Comparison of ENCODE assay signal across 13 cellular contexts in genomic region chr3:24364359-24364758, GRCh38.
A peak's percentile ranks its signal among the peaks of the same experiment; 100 is the strongest.
DNase-seq lines count a peak whose midpoint lies in the region; ATAC-seq and TF ChIP-seq lines count a peak whose summit lies in the region.
"Had no signal": no experiment of that assay in that cellular context is flagged by ENCODE, and none has a peak within 500 bp of the region (broad histone marks: within the 10 kb centered on the region; RNA-seq: fewer than 3 reads in every experiment).

No MANE protein-coding gene starts in this region.

- no peaks in the 10 kb centered on the region for H3K36me3 ChIP-seq in ascending aorta
- no peaks in the 10 kb centered on the region for H3K36me3 ChIP-seq in right lobe of liver
- H3K36me3 ChIP-seq in effector memory CD4-positive, alpha-beta T cell (ENCODE audit: control insufficient read depth, insufficient read depth, low read length), result no peaks in the 10 kb centered on the region
- H3K36me3 ChIP-seq: SJSA1 had no signal

- no peak for ATAC-seq in right lobe of liver

- H3K4me3 ChIP-seq in ascending aorta, result no peak overlapping the region
- H3K4me3 ChIP-seq in right lobe of liver, result no peak overlapping the region
- no peak overlapping the region for H3K4me3 ChIP-seq in effector memory CD4-positive, alpha-beta T cell (ENCODE audit: insufficient read depth, low read depth, low read length, poor library complexity, severe bottlenecking)
- H3K4me3 ChIP-seq: SJSA1 had no signal

- WGBS in right lobe of liver (ENCODE audit: insufficient coverage, low coverage, low lambda C conversion rate, missing lambda C conversion rate), result 37% methylated on average over 1 of the region's 1 CpG

- DNase-seq in NCI-H69 (lab: John Stamatoyannopoulos, UW) (peak; percentile 68), ascending aorta (ENCODE audit: low spot score in 2 of 2) (no peak), right lobe of liver (no peak), H4 (ENCODE audit: low spot score) (no peak), epidermal melanocyte (ENCODE audit: insufficient read length, low spot score) (no peak), NCI-H524 (lab: John Stamatoyannopoulos, UW) (no peak)
- no peak for DNase-seq in effector memory CD4-positive, alpha-beta T cell
- DNase-seq: DMS 273 treated with DMSO at 0.1 percent for 48 hours, DND-41, H7, NCI-H1105, NCI-H748 treated with DMSO at 0.1 percent for 48 hours had no signal

- H3K4me1 ChIP-seq in ascending aorta, result peaks cover 10 to 58% of the 10 kb centered on the region in 2 donors
- H3K4me1 ChIP-seq in right lobe of liver, result peaks cover 0 to 54% (median 13%) of the 10 kb centered on the region in 4 donors
- no peaks in the 10 kb centered on the region for H3K4me1 ChIP-seq in effector memory CD4-positive, alpha-beta T cell (ENCODE audit: control insufficient read depth, insufficient read depth, low read length, poor library complexity, severe bottlenecking)

- TF ChIP-seq POLR2A in right lobe of liver (IDR thresholded peaks at IDR 0.05), result no peak

- H3K27me3 ChIP-seq in ascending aorta (no peaks in the 10 kb centered on the region), right lobe of liver (no peaks in the 10 kb centered on the region)
- no peaks in the 10 kb centered on the region for H3K27me3 ChIP-seq in effector memory CD4-positive, alpha-beta T cell (replicated peaks; ENCODE audit: control insufficient read depth, insufficient read depth, low read length, poor library complexity, severe bottlenecking)
- H3K27me3 ChIP-seq: SJSA1 had no signal

- peak overlapping the region; percentile 33 to 62 for H3K27ac ChIP-seq in ascending aorta
- H3K27ac ChIP-seq in right lobe of liver, result peak overlapping the region; percentile 14 to 74 (median 46)
- no peak overlapping the region for H3K27ac ChIP-seq in effector memory CD4-positive, alpha-beta T cell (ENCODE audit: insufficient read depth, low read length, poor library complexity, severe bottlenecking)
- H3K27ac ChIP-seq: SJSA1 had no signal

- H3K9me3 ChIP-seq in ascending aorta (no peaks in the 10 kb centered on the region), right lobe of liver (no peaks in the 10 kb centered on the region)
- no peaks in the 10 kb centered on the region for H3K9me3 ChIP-seq in effector memory CD4-positive, alpha-beta T cell (ENCODE audit: control insufficient read depth, low read length)
- H3K9me3 ChIP-seq: SJSA1 had no signal

- TF ChIP-seq CTCF in ascending aorta (IDR thresholded peaks at IDR 0.05) (no peak), right lobe of liver (IDR thresholded peaks at IDR 0.05) (no peak)

- intact Hi-C loops in ascending aorta (cut with DNase I) (loop anchor here (5.0 kb wide), 2 partner anchors 122 to 133 kb away; no protein-coding TSS in a partner anchor), right lobe of liver (cut with DNase I) (loop anchor here in 1 of 2 donors (10.0 kb wide), 1 partner anchor 130 kb away; the partner anchor contains the start of gene THRB)
